23 cellular contexts compared by ENCODE assay signal in genomic region chr5:113040672-113041071, GRCh38.
"Had no signal": no experiment of that assay in that cellular context is flagged by ENCODE, and none has a peak within 500 bp of the region (broad histone marks: within the 10 kb centered on the region; RNA-seq: fewer than 3 reads in every experiment).

No MANE protein-coding gene starts in this region.

- FAIRE-seq: colon, endometrium, kidney had no signal

- H3K4me3 ChIP-seq: esophagus muscularis mucosa, gastrocnemius medialis, left ventricle myocardium inferior, lung, psoas muscle, spleen, testis, tibial nerve, upper lobe of right lung had no signal

- H3K27ac ChIP-seq: esophagus muscularis mucosa, gastrocnemius medialis, left ventricle myocardium inferior, psoas muscle, spleen, testis, tibial nerve, upper lobe of right lung had no signal

- H3K36me3 ChIP-seq: gastrocnemius medialis had no signal

- H3K9me3 ChIP-seq: esophagus muscularis mucosa, gastrocnemius medialis, left ventricle myocardium inferior, psoas muscle, spleen, testis, tibial nerve, upper lobe of right lung had no signal

- H3K27me3 ChIP-seq: esophagus muscularis mucosa, gastrocnemius medialis, spleen, testis, tibial nerve, upper lobe of right lung had no signal

- H3K4me1 ChIP-seq: gastrocnemius medialis, psoas muscle, spleen, testis, upper lobe of right lung had no signal

- DNase-seq: cerebellar nuclear complex; effector CD8-positive, alpha-beta T cell; gastrocnemius medialis; kidney; left cardiac atrium; left ventricle myocardium inferior; mesenchymal stem cell; midbrain; psoas muscle; retina; spleen; stimulated activated CD4-positive, alpha-beta T cell treated with anti-CD3 and anti-CD28 coated beads, Interleukin-15, amount 100 ng/mL, for 24 hours; stimulated activated CD4-positive, alpha-beta T cell treated with anti-CD3 and anti-CD28 coated beads, Interleukin-2, amount 100 ng/mL, for 24 hours; stimulated activated CD4-positive, alpha-beta T cell treated with anti-CD3 and anti-CD28 coated beads, Interleukin-4, amount 100 ng/mL, for 4 hours; stimulated activated naive B cell treated with anti-CD40 and anti-IgM and Interleukin-4, amounts not matched to agents 10 μg/mL and 1 μg/mL and 100 μg/mL, for 72 hours; stimulated activated naive CD8-positive, alpha-beta T cell treated with anti-CD3 and anti-CD28 coated beads, Interleukin-15, amount 100 ng/mL, for 72 hours; testis; upper lobe of right lung had no signal
